In genomic region chr10:92490387-92490786, GRCh38 we compare ENCODE assay signal across 1 cellular context.
TF ChIP-seq lines count a peak whose summit lies in the region.

No MANE protein-coding gene starts in this region.

TF ChIP-seq in IMR-90, 13 proteins besides CTCF, POLR2A, EP300 and RAD21 (continued from another document):
- TF ChIP-seq, protein P1, sequence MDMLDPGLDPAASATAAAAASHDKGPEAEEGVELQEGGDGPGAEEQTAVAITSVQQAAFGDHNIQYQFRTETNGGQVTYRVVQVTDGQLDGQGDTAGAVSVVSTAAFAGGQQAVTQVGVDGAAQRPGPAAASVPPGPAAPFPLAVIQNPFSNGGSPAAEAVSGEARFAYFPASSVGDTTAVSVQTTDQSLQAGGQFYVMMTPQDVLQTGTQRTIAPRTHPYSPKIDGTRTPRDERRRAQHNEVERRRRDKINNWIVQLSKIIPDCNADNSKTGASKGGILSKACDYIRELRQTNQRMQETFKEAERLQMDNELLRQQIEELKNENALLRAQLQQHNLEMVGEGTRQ (IDR thresholded peaks at IDR 0.05; ENCODE audit: low read depth, low read length): no peak
- no peak for TF ChIP-seq NFE2L2 (IDR thresholded peaks at IDR 0.05; ENCODE audit: low read depth, low read length)
- no peak for TF ChIP-seq MAZ (IDR thresholded peaks at IDR 0.05; ENCODE audit: borderline replicate concordance, low read depth, low read length)
- no peak for TF ChIP-seq CEBPB (IDR thresholded peaks at IDR 0.05; ENCODE audit: low read depth, low read length)
